Comparison of ENCODE assay signal across 8 cellular contexts in genomic region chr21:20997633-20998455, GRCh38. TPM values are rescaled to one million over a fixed set of nuclear protein-coding genes. Genes with fewer than 3 reads are reported as not detected.
A peak's percentile ranks its signal among the peaks of the same experiment; 100 is the strongest.
DNase-seq lines count a peak whose midpoint lies in the region; ATAC-seq and TF ChIP-seq lines count a peak whose summit lies in the region.

Gene NCAM2 (plus strand): TSS chr21:20998409.

- H3K36me3 Mint-ChIP-seq in CD4-positive, CD25-positive, alpha-beta regulatory T cell, result no peaks in the 10 kb centered on the region
- no peaks in the 10 kb centered on the region for H3K36me3 Mint-ChIP-seq in nephron (ENCODE audit: low read depth)

- H3K27me3 ChIP-seq in CD4-positive, CD25-positive, alpha-beta regulatory T cell (ENCODE audit: control insufficient read depth, insufficient read depth, low read length), result peaks cover 3% of the 10 kb centered on the region
- no peaks in the 10 kb centered on the region for H3K27me3 ChIP-seq in stomach smooth muscle (ENCODE audit: control insufficient read depth in 1 of 2, insufficient read depth in 2 of 2, low read length in 2 of 2)

- H3K27me3 Mint-ChIP-seq in CD4-positive, CD25-positive, alpha-beta regulatory T cell, result peaks cover 13% of the 10 kb centered on the region
- H3K27me3 Mint-ChIP-seq in nephron (ENCODE audit: low read depth), result peaks cover 34% of the 10 kb centered on the region

- H3K9me3 ChIP-seq in CD4-positive, CD25-positive, alpha-beta regulatory T cell (ENCODE audit: control insufficient read depth in 2 of 2, low read length in 2 of 2), result no peaks in the 10 kb centered on the region
- no peaks in the 10 kb centered on the region for H3K9me3 ChIP-seq in stomach smooth muscle (ENCODE audit: control insufficient read depth in 2 of 2, low read length in 2 of 2)

- no peak for TF ChIP-seq CTCF in nephron (IDR thresholded peaks at IDR 0.05; ENCODE audit: unreplicated experiment in 3 of 3)

- H3K4me1 ChIP-seq in CD4-positive, CD25-positive, alpha-beta regulatory T cell (ENCODE audit: control insufficient read depth, insufficient read depth, low read length, poor library complexity, severe bottlenecking), result peaks cover 3% of the 10 kb centered on the region
- peaks cover 10% of the 10 kb centered on the region for H3K4me1 ChIP-seq in stomach smooth muscle (ENCODE audit: control insufficient read depth, insufficient read depth, low read length)

- H3K4me3 Mint-ChIP-seq in CD4-positive, CD25-positive, alpha-beta regulatory T cell, result peak within 1 kb of the TSS in 2 of 4 donors; percentile 74 to 75
- peak within 1 kb of the TSS; percentile 84 to 91 (median 89) for H3K4me3 Mint-ChIP-seq in nephron

- H3K36me3 ChIP-seq in CD4-positive, CD25-positive, alpha-beta regulatory T cell (ENCODE audit: control insufficient read depth, insufficient read depth, low read length), result no peaks in the 10 kb centered on the region
- H3K36me3 ChIP-seq in stomach smooth muscle (ENCODE audit: control insufficient read depth in 2 of 2, insufficient read depth in 2 of 2, low read length in 2 of 2), result no peaks in the 10 kb centered on the region

- no peak within 1 kb of the TSS for H3K27ac ChIP-seq in CD4-positive, CD25-positive, alpha-beta regulatory T cell (ENCODE audit: insufficient read depth, low read length, poor library complexity, severe bottlenecking)
- no peak within 1 kb of the TSS for H3K27ac ChIP-seq in stomach smooth muscle (ENCODE audit: low read length)

- H3K4me1 Mint-ChIP-seq in CD4-positive, CD25-positive, alpha-beta regulatory T cell, result peaks cover 0 to 13% (median 2%) of the 10 kb centered on the region in 4 donors
- H3K4me1 Mint-ChIP-seq in nephron, result no peaks in the 10 kb centered on the region

- no peak within 1 kb of the TSS for H3K27ac Mint-ChIP-seq in CD4-positive, CD25-positive, alpha-beta regulatory T cell
- H3K27ac Mint-ChIP-seq in nephron, result no peak within 1 kb of the TSS

- H3K4me3 ChIP-seq in CD4-positive, CD25-positive, alpha-beta regulatory T cell (ENCODE audit: low read depth, low read length), result peak within 1 kb of the TSS; percentile 7
- peak within 1 kb of the TSS; percentile 85 to 89 for H3K4me3 ChIP-seq in stomach smooth muscle (ENCODE audit: low read length in 2 of 2)

- ATAC-seq in CD4-positive, CD25-positive, alpha-beta regulatory T cell (ENCODE audit: low read depth in 2 of 2), result peak; percentile 46 to 52
- ATAC-seq in HG02642 (IDR thresholded peaks at IDR 0.05; ENCODE audit: poor library complexity, unreplicated experiment) (peak; percentile 66), GM18519 (IDR thresholded peaks at IDR 0.05; ENCODE audit: low FRiP score, unreplicated experiment) (no peak)

- H3K9me3 Mint-ChIP-seq in CD4-positive, CD25-positive, alpha-beta regulatory T cell, result peaks cover 0 to 10% (median 3%) of the 10 kb centered on the region in 7 donors
- no peaks in the 10 kb centered on the region for H3K9me3 Mint-ChIP-seq in nephron

- DNase-seq in CD4-positive, CD25-positive, alpha-beta regulatory T cell, result peak; percentile 3 to 50 (median 45)
- DNase-seq in OCI-M1 (lab: John Stamatoyannopoulos, UW) (peak; percentile 85), fibroblast of the conjunctiva (ENCODE audit: low read depth) (peak; percentile 46)
- DNase-seq in activated effector memory CD4-positive, alpha-beta T cell treated with Interleukin-2 at 50 U/mL for 16 hours, result peak; percentile 42

- H3K9ac ChIP-seq in stomach smooth muscle (ENCODE audit: low read length in 2 of 2), result peak within 1 kb of the TSS; percentile 55 to 58

RNA-seq across cellular contexts. Expression of gene NCAM2, which starts in this region (rescaled TPM):
- not detected for total RNA-seq in CD4-positive, CD25-positive, alpha-beta regulatory T cell
- not detected for polyA plus RNA-seq in CD4-positive, CD25-positive, alpha-beta regulatory T cell

Comparison
In these comparisons a context has a peak if more than half of its experiments do, and no peak if none do; other contexts are left out.
1. Peak in DNase-seq, ATAC-seq and H3K4me3 ChIP-seq in CD4-positive, CD25-positive, alpha-beta regulatory T cell; RNA of the gene not detected or under 1 TPM.